28 cellular contexts compared by ENCODE assay signal in genomic region chr6:147282566-147282959, GRCh38.
DNase-seq lines count a peak whose midpoint lies in the region; ATAC-seq and TF ChIP-seq lines count a peak whose summit lies in the region.
"Had no signal": no experiment of that assay in that cellular context is flagged by ENCODE, and none has a peak within 500 bp of the region (broad histone marks: within the 10 kb centered on the region; RNA-seq: fewer than 3 reads in every experiment).

No MANE protein-coding gene starts in this region.

- peak overlapping the region in 1 of 2 donors; percentile 26 for H3K9ac ChIP-seq in colonic mucosa (ENCODE audit: low read depth in 2 of 2, low read length in 2 of 2)

- peaks cover 42% of the 10 kb centered on the region for H3K4me1 Mint-ChIP-seq in activated CD4-positive, alpha-beta T cell treated with anti-CD3 and anti-CD28 coated beads, Interleukin-2, amount 10 ng/mL, durations not matched to agents 24 days and 14 days
- peaks cover 50% of the 10 kb centered on the region for H3K4me1 Mint-ChIP-seq in stimulated activated effector memory CD8-positive, alpha-beta T cell treated with anti-CD3 and anti-CD28 coated beads, Interleukin-12 subunit alpha, Interleukin-12 subunit beta, amount 100 ng/mL, for 72 hours

- TF ChIP-seq CTCF in Panc1 (IDR thresholded peaks at IDR 0.05) (no peak), colonic mucosa (IDR thresholded peaks at IDR 0.05) (no peak), GM10248 (IDR thresholded peaks at IDR 0.05; ENCODE audit: control extremely low read depth, extremely low read depth, low read depth, missing control alignments) (no peak)

- CTCF ChIA-PET in Panc1 (lab: Charles Lee): interaction anchor here (0.6 kb wide), 1 partner anchor 103 kb away, joined by 4 read pairs; no protein-coding TSS in a partner anchor
- CTCF ChIA-PET in GM10248 (lab: Yijun Ruan, JAX): interaction anchor here (1.0 to 1.6 kb wide), 3 partner anchors 8 to 24 kb away, joined by 3 to 4 read pairs (median 4); no protein-coding TSS in a partner anchor

- peak overlapping the region; percentile 34 for H3K4me3 Mint-ChIP-seq in activated CD4-positive, alpha-beta T cell treated with anti-CD3 and anti-CD28 coated beads, Interleukin-2, amount 10 ng/mL, durations not matched to agents 24 days and 14 days
- H3K4me3 Mint-ChIP-seq in stimulated activated effector memory CD8-positive, alpha-beta T cell treated with anti-CD3 and anti-CD28 coated beads, Interleukin-12 subunit alpha, Interleukin-12 subunit beta, amount 100 ng/mL, for 72 hours: peak overlapping the region; percentile 26
- H3K4me3 Mint-ChIP-seq: CD4-positive, alpha-beta memory T cell; naive thymus-derived CD8-positive, alpha-beta T cell had no signal

- H3K27me3 ChIP-seq in Panc1 (ENCODE audit: control insufficient read depth, insufficient read depth, low read length): no peaks in the 10 kb centered on the region
- H3K27me3 ChIP-seq in colonic mucosa: no peaks in the 10 kb centered on the region
- H3K27me3 ChIP-seq: brain microvascular endothelial cell, pancreas, right atrium auricular region, spleen had no signal

- no peaks in the 10 kb centered on the region for H3K27me3 Mint-ChIP-seq in activated CD4-positive, alpha-beta T cell treated with anti-CD3 and anti-CD28 coated beads, Interleukin-2, amount 10 ng/mL, durations not matched to agents 24 days and 14 days
- H3K27me3 Mint-ChIP-seq: CD4-positive, alpha-beta memory T cell; naive thymus-derived CD8-positive, alpha-beta T cell had no signal

- peaks cover 3% of the 10 kb centered on the region for H3K9me3 Mint-ChIP-seq in activated CD4-positive, alpha-beta T cell treated with anti-CD3 and anti-CD28 coated beads, Interleukin-2, amount 10 ng/mL, durations not matched to agents 24 days and 14 days
- H3K9me3 Mint-ChIP-seq in stimulated activated effector memory CD8-positive, alpha-beta T cell treated with anti-CD3 and anti-CD28 coated beads, Interleukin-12 subunit alpha, Interleukin-12 subunit beta, amount 100 ng/mL, for 72 hours: no peaks in the 10 kb centered on the region
- H3K9me3 Mint-ChIP-seq: CD4-positive, alpha-beta memory T cell had no signal

- H3K27ac ChIP-seq in Panc1 (ENCODE audit: low read length) (peak overlapping the region; percentile 29; the same call in 1 of the 2 replicates), colonic mucosa (peak overlapping the region; percentile 6)
- H3K27ac ChIP-seq: brain microvascular endothelial cell, pancreas, right atrium auricular region, RWPE1, SK-N-MC, spleen, thoracic aorta had no signal

- peaks cover 10% of the 10 kb centered on the region; the same call in 1 of the 2 replicates for H3K4me1 ChIP-seq in Panc1 (ENCODE audit: control insufficient read depth, insufficient read depth, low read length)
- H3K4me1 ChIP-seq in colonic mucosa: peaks cover 4% of the 10 kb centered on the region

- H3K36me3 ChIP-seq in Panc1 (ENCODE audit: control insufficient read depth, insufficient read depth, low read length) (peaks cover 29% of the 10 kb centered on the region), colonic mucosa (no peaks in the 10 kb centered on the region)

- in situ Hi-C loops in Panc1 (cut with HindIII; ENCODE audit: low pct_unique_long_range_greater_than_20kb, low sequenced_read_pairs) (no loop called here), G401 (cut with HindIII; ENCODE audit: low sequenced_read_pairs) (no loop called here)

- peaks cover 33% of the 10 kb centered on the region for H3K36me3 Mint-ChIP-seq in activated CD4-positive, alpha-beta T cell treated with anti-CD3 and anti-CD28 coated beads, Interleukin-2, amount 10 ng/mL, durations not matched to agents 24 days and 14 days (ENCODE audit: low read depth)
- peaks cover 46% of the 10 kb centered on the region for H3K36me3 Mint-ChIP-seq in stimulated activated effector memory CD8-positive, alpha-beta T cell treated with anti-CD3 and anti-CD28 coated beads, Interleukin-12 subunit alpha, Interleukin-12 subunit beta, amount 100 ng/mL, for 72 hours

- H3K27ac Mint-ChIP-seq in activated CD4-positive, alpha-beta T cell treated with anti-CD3 and anti-CD28 coated beads, Interleukin-2, amount 10 ng/mL, durations not matched to agents 24 days and 14 days: peak overlapping the region; percentile 87
- peak overlapping the region; percentile 78 for H3K27ac Mint-ChIP-seq in stimulated activated effector memory CD8-positive, alpha-beta T cell treated with anti-CD3 and anti-CD28 coated beads, Interleukin-12 subunit alpha, Interleukin-12 subunit beta, amount 100 ng/mL, for 72 hours

- intact Hi-C loops in activated CD4-positive, alpha-beta T cell treated with anti-CD3 and anti-CD28 coated beads, Interleukin-2, amount 10 ng/mL, durations not matched to agents 24 days and 14 days (cut with micrococcal nuclease): loop anchor here (1.0 to 10.0 kb wide), 7 partner anchors 14 to 1750 kb away; no protein-coding TSS in a partner anchor
- intact Hi-C loops in Panc1 (cut with micrococcal nuclease; ENCODE audit: unreplicated experiment) (no loop called here), colonic mucosa (cut with DNase I) (no loop called here)

- TSS peak; percentile 9 for BruUV-seq in Panc1 (replicated peaks; lab: Mats Ljungman, UMichigan)

- H3K4me3 ChIP-seq in Panc1 (ENCODE audit: low read depth in 2 of 2, low read length in 2 of 2) (no peak overlapping the region), colonic mucosa (no peak overlapping the region)
- H3K4me3 ChIP-seq: pancreas, right atrium auricular region, SK-N-MC, spleen, thoracic aorta had no signal

- ATAC-seq in Panc1: no peak
- peak; percentile 47 for ATAC-seq in stimulated activated effector memory CD8-positive, alpha-beta T cell treated with anti-CD3 and anti-CD28 coated beads, Interleukin-12 subunit alpha, Interleukin-12 subunit beta, amount 100 ng/mL, for 72 hours
- ATAC-seq: HepG2; naive thymus-derived CD8-positive, alpha-beta T cell had no signal

- DNase-seq in activated CD4-positive, alpha-beta T cell treated with anti-CD3 and anti-CD28 coated beads, Interleukin-2, amount 10 ng/mL, durations not matched to agents 24 days and 14 days: no peak
- DNase-seq in activated CD4-positive, alpha-beta T cell treated with anti-CD3 and anti-CD28 coated beads for 48 hours: no peak
- DNase-seq in Panc1 (ENCODE audit: low read depth, low spot score) (no peak), colonic mucosa (no peak), islet precursor cell (no peak), GM10248 (ENCODE audit: extremely low spot score) (no peak), G401 (ENCODE audit: low spot score) (no peak)
- no peak for DNase-seq in stimulated activated effector memory CD8-positive, alpha-beta T cell treated with anti-CD3 and anti-CD28 coated beads, Interleukin-12 subunit alpha, Interleukin-12 subunit beta, amount 100 ng/mL, for 72 hours (ENCODE audit: low spot score in 2 of 2)
- DNase-seq: activated effector memory CD4-positive, alpha-beta T cell treated with Interleukin-2 at 50 U/mL for 16 hours; brain microvascular endothelial cell; CD4-positive, alpha-beta memory T cell; effector CD8-positive, alpha-beta T cell; erythroblast; GOT3; Kasumi-1; midbrain; naive thymus-derived CD8-positive, alpha-beta T cell; NCI-H1436 treated with DMSO at 0.1 percent for 48 hours; NCI-H774; pancreas; spleen; stimulated activated CD4-positive, alpha-beta T cell treated with anti-CD3 and anti-CD28 coated beads, Interleukin-2, amount 100 ng/mL, for 48 hours; T-helper 2 cell had no signal

- 0 out of 2 replicates have a peak, but pooled peaks cover 2% of the 10 kb centered on the region for H3K9me3 ChIP-seq in Panc1 (ENCODE audit: control insufficient read depth, insufficient read depth, low read depth, low read length)
- H3K9me3 ChIP-seq in colonic mucosa: no peaks in the 10 kb centered on the region
- H3K9me3 ChIP-seq: pancreas, right atrium auricular region, spleen, thoracic aorta had no signal

- POLR2A ChIA-PET in Panc1 (lab: Charles Lee): no interaction called here
- POLR2A ChIA-PET in GM10248 (lab: Yijun Ruan, JAX): no interaction called here
